15 cellular contexts compared by ENCODE assay signal in the genomic region with DNA sequence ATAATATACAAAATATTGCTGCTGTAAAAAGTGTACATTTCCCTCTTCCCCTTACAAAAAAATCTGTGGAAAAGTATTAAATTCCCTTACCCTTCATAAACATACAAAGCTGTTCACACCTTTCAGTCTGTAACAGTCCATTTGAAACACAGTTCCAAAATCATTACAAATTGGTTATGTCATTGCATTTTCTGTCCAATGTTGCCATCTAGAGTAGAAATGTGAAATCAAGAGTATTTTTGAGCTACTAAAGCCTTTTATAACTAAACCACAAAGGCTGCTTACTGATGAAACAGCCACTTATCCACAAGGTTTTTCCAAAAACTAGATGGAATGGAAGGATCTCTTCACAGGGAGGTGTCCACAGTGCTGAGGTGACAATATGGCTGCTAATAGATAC.
DNase-seq lines count a peak whose midpoint lies in the region; ATAC-seq, FAIRE-seq and TF ChIP-seq lines count a peak whose summit lies in the region.
"Had no signal": no experiment of that assay in that cellular context is flagged by ENCODE, and none has a peak within 500 bp of the region (broad histone marks: within the 10 kb centered on the region; RNA-seq: fewer than 3 reads in every experiment).

No MANE protein-coding gene starts in this region.

- TF ChIP-seq CTCF in D721Med (IDR thresholded peaks at IDR 0.05; ENCODE audit: insufficient read depth, missing control alignments): peak; percentile 46
- peak; percentile 20; the same call in 1 of the 2 replicates for TF ChIP-seq CTCF in HFFc6 (IDR thresholded peaks at IDR 0.05)

- no peak overlapping the region for H3K4me3 Mint-ChIP-seq in HFFc6
- H3K4me3 Mint-ChIP-seq: activated naive CD8-positive, alpha-beta T cell treated with anti-CD3 and anti-CD28 coated beads for 36 hours had no signal

- ATAC-seq in GM19351 (IDR thresholded peaks at IDR 0.05; ENCODE audit: unreplicated experiment): no peak
- no peak for ATAC-seq in GM19455 (IDR thresholded peaks at IDR 0.05; ENCODE audit: unreplicated experiment)
- no peak for ATAC-seq in HG03025 (IDR thresholded peaks at IDR 0.05; ENCODE audit: low FRiP score, unreplicated experiment)
- ATAC-seq: stimulated activated naive CD8-positive, alpha-beta T cell treated with anti-CD3 and anti-CD28 coated beads, Interleukin-15, Interleukin-2, amounts not matched to agents 100 U/mL and 50 U/mL, for 24 hours had no signal

- FAIRE-seq in D721Med (lab: Jason Lieb, UNC) (peak; percentile 44), islet of Langerhans (lab: Jason Lieb, UNC) (peak; percentile 41)

- H3K27me3 Mint-ChIP-seq in HFFc6 (ENCODE audit: insufficient read depth): no peaks in the 10 kb centered on the region
- H3K27me3 Mint-ChIP-seq: activated naive CD8-positive, alpha-beta T cell treated with anti-CD3 and anti-CD28 coated beads for 36 hours had no signal

- H3K36me3 Mint-ChIP-seq in HFFc6 (ENCODE audit: low read depth): peaks cover 56% of the 10 kb centered on the region

- DNase-seq in D721Med (ENCODE audit: insufficient read length, low spot score) (no peak), HFFc6 (no peak), SK-MEL-5 (ENCODE audit: low read depth, low spot score) (peak; percentile 30), retina (no peak)
- DNase-seq: activated naive CD8-positive, alpha-beta T cell treated with anti-CD3 and anti-CD28 coated beads for 36 hours; dermis blood vessel endothelial cell; glutamatergic neuron; NCI-H1092 treated with DMSO at 0.1 percent for 48 hours; NK-92 treated with Interleukin-12 subunit alpha and Interleukin-12 subunit beta, amount 100 ng/mL, for 24 hours; stimulated activated CD4-positive, alpha-beta T cell treated with anti-CD3 and anti-CD28 coated beads, Interleukin-2, amount 100 ng/mL, for 48 hours; stimulated activated naive CD8-positive, alpha-beta T cell treated with anti-CD3 and anti-CD28 coated beads, Interleukin-15, Interleukin-2, amounts not matched to agents 100 U/mL and 50 U/mL, for 24 hours had no signal

- no peaks in the 10 kb centered on the region; the same call in 1 of the 2 replicates for H3K9me3 Mint-ChIP-seq in HFFc6
- H3K9me3 Mint-ChIP-seq: activated naive CD8-positive, alpha-beta T cell treated with anti-CD3 and anti-CD28 coated beads for 36 hours had no signal

- no peak overlapping the region; the same call in 1 of the 2 replicates for H3K27ac Mint-ChIP-seq in HFFc6
- H3K27ac Mint-ChIP-seq: activated naive CD8-positive, alpha-beta T cell treated with anti-CD3 and anti-CD28 coated beads for 36 hours had no signal

- H3K4me1 Mint-ChIP-seq in HFFc6 (ENCODE audit: low read depth): peaks cover 28% of the 10 kb centered on the region
- H3K4me1 Mint-ChIP-seq: activated naive CD8-positive, alpha-beta T cell treated with anti-CD3 and anti-CD28 coated beads for 36 hours had no signal

- in situ Hi-C loops in SK-MEL-5 (cut with HindIII; ENCODE audit: low pct_unique_long_range_greater_than_20kb, low sequenced_read_pairs): no loop called here
